In genomic region chr3:149460123-149460522, GRCh38 we compare ENCODE assay signal across 24 cellular contexts. TPM values are rescaled to one million over a fixed set of nuclear protein-coding genes. Genes with fewer than 3 reads are reported as not detected.
DNase-seq lines count a peak whose midpoint lies in the region; ATAC-seq and TF ChIP-seq lines count a peak whose summit lies in the region.
"Had no signal": no experiment of that assay in that cellular context is flagged by ENCODE, and none has a peak within 500 bp of the region (broad histone marks: within the 10 kb centered on the region; RNA-seq: fewer than 3 reads in every experiment).

No MANE protein-coding gene starts in this region.

- peaks cover 0 to 4% (median 0%) of the 10 kb centered on the region in 3 donors for H3K27me3 Mint-ChIP-seq in immature natural killer cell (ENCODE audit: low read depth in 3 of 3)
- H3K27me3 Mint-ChIP-seq in activated CD8-positive, alpha-beta T cell treated with anti-CD3 and anti-CD28 coated beads, Interleukin-2, amount 10 ng/mL, durations not matched to agents 7 days and 5 days (ENCODE audit: low read depth), result peaks cover 2% of the 10 kb centered on the region
- H3K27me3 Mint-ChIP-seq: dendritic cell treated with granulocyte-macrophage colony-stimulating factor and Interleukin-4, amounts not matched to agents 40 ng/mL and 50 ng/mL, for 4 days had no signal

- ATAC-seq in right lobe of liver, result peak; percentile 59 to 92 (median 80)
- ATAC-seq in activated CD8-positive, alpha-beta T cell treated with anti-CD3 and anti-CD28 coated beads, Interleukin-2, amount 10 ng/mL, durations not matched to agents 7 days and 5 days, result no peak
- ATAC-seq: mucosa of descending colon had no signal

- H3K27me3 ChIP-seq in adipocyte (replicated peaks; ENCODE audit: control insufficient read depth, insufficient read depth, low read length) (no peaks in the 10 kb centered on the region), right lobe of liver (no peaks in the 10 kb centered on the region), subcutaneous abdominal adipose tissue (ENCODE audit: control insufficient read depth in 5 of 5, insufficient read depth in 4 of 5, low read length in 5 of 5) (no peaks in the 10 kb centered on the region)
- H3K27me3 ChIP-seq: MG63, neutrophil, sigmoid colon had no signal

- H3K36me3 ChIP-seq in adipocyte (ENCODE audit: control insufficient read depth, insufficient read depth, low read length, severe bottlenecking) (no peaks in the 10 kb centered on the region), right lobe of liver (no peaks in the 10 kb centered on the region), subcutaneous abdominal adipose tissue (ENCODE audit: control insufficient read depth in 5 of 5, insufficient read depth in 5 of 5, low read length in 5 of 5) (no peaks in the 10 kb centered on the region)
- H3K36me3 ChIP-seq: HAP-1, MG63, neutrophil, sigmoid colon had no signal

- peak overlapping the region in 3 of 6 donors; percentile 1 to 30 (median 18) for H3K27ac Mint-ChIP-seq in immature natural killer cell
- H3K27ac Mint-ChIP-seq in activated CD8-positive, alpha-beta T cell treated with anti-CD3 and anti-CD28 coated beads, Interleukin-2, amount 10 ng/mL, durations not matched to agents 7 days and 5 days, result no peak overlapping the region
- H3K27ac Mint-ChIP-seq: dendritic cell treated with granulocyte-macrophage colony-stimulating factor and Interleukin-4, amounts not matched to agents 40 ng/mL and 50 ng/mL, for 4 days had no signal

- H3K4me1 Mint-ChIP-seq in immature natural killer cell, result peaks cover 28 to 31% of the 10 kb centered on the region in 2 donors
- no peaks in the 10 kb centered on the region for H3K4me1 Mint-ChIP-seq in activated CD8-positive, alpha-beta T cell treated with anti-CD3 and anti-CD28 coated beads, Interleukin-2, amount 10 ng/mL, durations not matched to agents 7 days and 5 days (ENCODE audit: low read depth)

- peak overlapping the region; percentile 66 for H3K9ac ChIP-seq in adipocyte (ENCODE audit: low read length)
- H3K9ac ChIP-seq in subcutaneous abdominal adipose tissue (ENCODE audit: low read length in 5 of 5), result no peak overlapping the region

- no peaks in the 10 kb centered on the region for H3K9me3 Mint-ChIP-seq in immature natural killer cell
- H3K9me3 Mint-ChIP-seq in activated CD8-positive, alpha-beta T cell treated with anti-CD3 and anti-CD28 coated beads, Interleukin-2, amount 10 ng/mL, durations not matched to agents 7 days and 5 days (ENCODE audit: insufficient read depth), result no peaks in the 10 kb centered on the region
- H3K9me3 Mint-ChIP-seq: dendritic cell treated with granulocyte-macrophage colony-stimulating factor and Interleukin-4, amounts not matched to agents 40 ng/mL and 50 ng/mL, for 4 days had no signal

- CTCF ChIA-PET in activated CD8-positive, alpha-beta T cell treated with anti-CD3 and anti-CD28 coated beads, Interleukin-2, amount 10 ng/mL, durations not matched to agents 7 days and 5 days (lab: Charles Lee), result interaction anchor here (0.7 kb wide), 1 partner anchor 355 kb away, joined by 3 read pairs; no protein-coding TSS in a partner anchor

- H3K9me3 ChIP-seq in adipocyte (ENCODE audit: control insufficient read depth, low read length) (no peaks in the 10 kb centered on the region), right lobe of liver (no peaks in the 10 kb centered on the region), subcutaneous abdominal adipose tissue (ENCODE audit: control insufficient read depth in 5 of 5, low read length in 5 of 5) (no peaks in the 10 kb centered on the region)
- H3K9me3 ChIP-seq: HAP-1, MG63, mucosa of descending colon, neutrophil, sigmoid colon had no signal

- H3K4me1 ChIP-seq in adipocyte (ENCODE audit: control insufficient read depth, insufficient read depth, low read length) (peaks cover 21% of the 10 kb centered on the region), right lobe of liver (no peaks in the 10 kb centered on the region), subcutaneous abdominal adipose tissue (ENCODE audit: control insufficient read depth in 5 of 5, insufficient read depth in 5 of 5, low read length in 5 of 5) (peaks cover 0 to 5% (median 0%) of the 10 kb centered on the region in 5 donors)
- H3K4me1 ChIP-seq: HAP-1 had no signal

- intact Hi-C loops in right lobe of liver (cut with DNase I), result no loop called here

- H3K27ac ChIP-seq in right lobe of liver (peak overlapping the region in 1 of 3 donors; percentile 38), subcutaneous abdominal adipose tissue (ENCODE audit: low read depth, low read length) (peak overlapping the region; percentile 34)
- H3K27ac ChIP-seq: epithelial cell of prostate, neutrophil had no signal

- no peak for DNase-seq in adipocyte (ENCODE audit: low read depth)
- peak; percentile 47 for DNase-seq in fibroblast of pulmonary artery (ENCODE audit: low read depth)
- DNase-seq in right lobe of liver, result no peak
- DNase-seq in NOMO-1 treated with dmso at 0.1 percent for 144 hours (lab: John Stamatoyannopoulos, UW; ENCODE audit: unreplicated experiment), result no peak
- no peak for DNase-seq in immature natural killer cell
- no peak for DNase-seq in RKO (ENCODE audit: low spot score)
- no peak for DNase-seq in activated CD8-positive, alpha-beta T cell treated with anti-CD3 and anti-CD28 coated beads, Interleukin-2, amount 10 ng/mL, durations not matched to agents 7 days and 5 days
- DNase-seq: activated CD4-positive, alpha-beta T cell treated with anti-CD3 and anti-CD28 coated beads for 48 hours; AML-193; COR-L47; hippocampal formation; kidney; MG63; mucosa of descending colon; NCI-H187 treated with DMSO at 0.1 percent for 48 hours; NCI-H446; NK-92 treated with Interleukin-12 subunit alpha and Interleukin-12 subunit beta, amount 100 ng/mL, for 24 hours; RPMI8226; sigmoid colon had no signal

- H3K4me3 ChIP-seq in adipocyte (ENCODE audit: low read length), result peak overlapping the region; percentile 42
- H3K4me3 ChIP-seq in fibroblast of pulmonary artery (replicated peaks; ENCODE audit: low read depth, low read length), result no peak overlapping the region
- no peak overlapping the region for H3K4me3 ChIP-seq in right lobe of liver
- no peak overlapping the region for H3K4me3 ChIP-seq in subcutaneous abdominal adipose tissue (ENCODE audit: low read depth in 1 of 5, low read length in 5 of 5)
- H3K4me3 ChIP-seq: HAP-1, MG63, mucosa of descending colon, sigmoid colon had no signal

- TF ChIP-seq CTCF in fibroblast of pulmonary artery (IDR thresholded peaks at IDR 0.05; ENCODE audit: low read length, missing control alignments) (no peak), right lobe of liver (IDR thresholded peaks at IDR 0.05) (no peak)

- H3K4me3 Mint-ChIP-seq in immature natural killer cell, result no peak overlapping the region
- no peak overlapping the region for H3K4me3 Mint-ChIP-seq in activated CD8-positive, alpha-beta T cell treated with anti-CD3 and anti-CD28 coated beads, Interleukin-2, amount 10 ng/mL, durations not matched to agents 7 days and 5 days
- H3K4me3 Mint-ChIP-seq: dendritic cell treated with granulocyte-macrophage colony-stimulating factor and Interleukin-4, amounts not matched to agents 40 ng/mL and 50 ng/mL, for 4 days had no signal

- 80% methylated on average over 1 of the region's 1 CpG for WGBS in right lobe of liver (ENCODE audit: insufficient coverage, low coverage, low lambda C conversion rate, missing lambda C conversion rate)

- POLR2A ChIA-PET in activated CD8-positive, alpha-beta T cell treated with anti-CD3 and anti-CD28 coated beads, Interleukin-2, amount 10 ng/mL, durations not matched to agents 7 days and 5 days (lab: Charles Lee), result no interaction called here

- TF ChIP-seq POLR2A in right lobe of liver (IDR thresholded peaks at IDR 0.05), result no peak

- H3K36me3 Mint-ChIP-seq in immature natural killer cell, result no peaks in the 10 kb centered on the region
- no peaks in the 10 kb centered on the region for H3K36me3 Mint-ChIP-seq in activated CD8-positive, alpha-beta T cell treated with anti-CD3 and anti-CD28 coated beads, Interleukin-2, amount 10 ng/mL, durations not matched to agents 7 days and 5 days (ENCODE audit: low read depth)

RNA-seq across cellular contexts. Expression of gene TM4SF4, which starts 14.4 kb away (rescaled TPM):
- total RNA-seq in right lobe of liver, result 100 to 1,000 TPM; 210 to 473 (median 316) TPM
- not detected for polyA plus RNA-seq in immature natural killer cell
- not detected for total RNA-seq in activated CD8-positive, alpha-beta T cell treated with anti-CD3 and anti-CD28 coated beads, Interleukin-2, amount 10 ng/mL, durations not matched to agents 7 days and 5 days

Comparison
In these comparisons a context has a peak if more than half of its experiments do, and no peak if none do; other contexts are left out.
1. RNA of gene TM4SF4, which starts 14.4 kb away (total RNA-seq): 210 to 473 TPM in right lobe of liver; not detected in activated CD8-positive, alpha-beta T cell treated with anti-CD3 and anti-CD28 coated beads, Interleukin-2, amount 10 ng/mL, durations not matched to agents 7 days and 5 days; every median in the first group is over 100 times any median in the second.